ENCODE assay signal across 8 cellular contexts in the genomic region with DNA sequence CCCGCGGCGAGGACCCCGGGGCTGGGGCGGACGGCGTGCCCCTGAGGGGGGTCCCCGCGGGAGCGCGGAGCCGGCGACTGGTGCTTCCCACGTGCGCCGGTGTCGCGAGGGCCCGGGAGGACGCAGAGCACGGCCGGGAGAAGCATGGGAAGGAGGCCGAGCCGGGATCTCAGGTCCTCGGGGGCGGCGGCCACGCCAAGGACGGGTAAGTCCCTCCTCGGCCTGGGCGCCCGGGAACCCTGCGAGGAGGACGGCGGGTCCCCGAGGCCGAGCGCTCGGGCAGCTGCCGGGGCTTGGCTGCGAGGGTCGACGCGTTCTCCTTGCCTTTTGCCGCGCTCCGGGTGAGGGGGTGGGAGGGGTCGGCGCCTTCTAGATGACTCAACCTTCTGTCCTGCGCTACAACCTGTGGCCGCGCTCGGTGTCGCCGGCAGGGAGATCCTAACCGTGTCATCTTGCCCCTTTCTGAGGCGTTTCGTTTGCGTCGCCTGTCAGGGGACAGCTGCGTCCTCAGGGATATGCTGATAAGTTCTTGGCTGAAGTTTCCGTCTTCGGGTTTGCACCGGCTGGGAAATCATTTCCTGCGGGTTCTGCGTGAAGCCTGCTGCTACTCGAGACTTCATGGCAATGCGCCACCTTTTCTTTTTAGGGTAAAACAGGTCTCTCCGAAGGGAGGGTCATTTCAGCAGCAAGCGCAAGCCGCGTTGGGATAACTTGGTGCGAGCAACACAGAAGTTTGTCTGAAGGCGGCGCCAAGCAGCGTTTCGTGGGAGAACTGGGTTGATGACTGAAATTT. TPM values are rescaled to one million over a fixed set of nuclear protein-coding genes. Genes with fewer than 3 reads are reported as not detected.
A peak's percentile ranks its signal among the peaks of the same experiment; 100 is the strongest.
DNase-seq lines count a peak whose midpoint lies in the region; ATAC-seq, FAIRE-seq and TF ChIP-seq lines count a peak whose summit lies in the region.

No MANE protein-coding gene starts in this region.

- H3K27ac ChIP-seq in hepatocyte: peak overlapping the region; percentile 89

- H3K4me1 ChIP-seq in hepatocyte (ENCODE audit: insufficient read depth): peaks cover 10% of the 10 kb centered on the region

- no peaks in the 10 kb centered on the region for H3K9me2 ChIP-seq in hepatocyte (replicated peaks; ENCODE audit: insufficient read depth)

- H3K4me3 ChIP-seq in hepatocyte (peak overlapping the region; percentile 97), retinal pigment epithelial cell (ENCODE audit: low read length) (peak overlapping the region; percentile 91)

- TF ChIP-seq CTCF in D721Med (IDR thresholded peaks at IDR 0.05; ENCODE audit: insufficient read depth, missing control alignments) (peak; percentile 58), hepatocyte (IDR thresholded peaks at IDR 0.05; ENCODE audit: poor library complexity) (peak; percentile 57), retinal pigment epithelial cell (conservative IDR thresholded peaks at IDR 0.05; ENCODE audit: low read depth, low read length) (peak; percentile 59)

- no peak for FAIRE-seq in D721Med (lab: Jason Lieb, UNC)

- DNase-seq in D721Med (ENCODE audit: insufficient read length, low spot score) (no peak), HT1080 (ENCODE audit: low read depth) (peak; percentile 66), T-helper 1 cell (peak; percentile 52 to 78 (median 62)), amniotic stem cell (lab: John Stamatoyannopoulos, UW) (peak; percentile 81), hepatocyte (ENCODE audit: low spot score) (peak; percentile 85), retinal pigment epithelial cell (ENCODE audit: low read depth) (no peak), NCI-H1436 treated with DMSO at 0.1 percent for 48 hours (lab: John Stamatoyannopoulos, UW) (no peak)

- H3K79me2 ChIP-seq in hepatocyte: peaks cover 46% of the 10 kb centered on the region

- H3K9me3 ChIP-seq in hepatocyte (ENCODE audit: low read depth): no peaks in the 10 kb centered on the region

- H3K4me2 ChIP-seq in hepatocyte: peak overlapping the region; percentile 84

- H2AFZ ChIP-seq in hepatocyte: peak overlapping the region; percentile 67

- peak; percentile 37 for ATAC-seq in GM19467 (IDR thresholded peaks at IDR 0.05; ENCODE audit: unreplicated experiment)

- no peaks in the 10 kb centered on the region for H3K36me3 ChIP-seq in hepatocyte (replicated peaks; ENCODE audit: insufficient read depth, low read depth)

- 1% methylated on average over 56 of the region's 77 CpGs for whole genome bisulfite sequencing in hepatocyte (ENCODE audit: low lambda C conversion rate, missing lambda C conversion rate)

- peaks cover 9% of the 10 kb centered on the region for H4K20me1 ChIP-seq in hepatocyte (ENCODE audit: insufficient read depth, poor library complexity, severe bottlenecking)

- H3K27me3 ChIP-seq in hepatocyte: no peaks in the 10 kb centered on the region

RNA-seq across cellular contexts. Expression of gene TASOR2, which starts 0.5 kb away (rescaled TPM):
- 72.6 and 74.4 TPM in 2 replicates for total RNA-seq in HT1080 (2014; rRNA removed; shearing (Covaris generic))
- polyA plus RNA-seq in HT1080 (2015; cell fraction: cytosol; rRNA removed): 18.7 and 24.0 TPM in 2 replicates
- polyA plus RNA-seq in HT1080 (2015; cell fraction: nucleus; rRNA removed): 82.1 and 112 TPM in 2 replicates
- total RNA-seq in hepatocyte: 38.4 and 53.1 TPM in 2 replicates
- polyA plus RNA-seq in hepatocyte: 13.5 and 16.1 TPM in 2 replicates

RNA-seq across cellular contexts. Expression of gene ASB13, which starts 18.8 kb away (rescaled TPM):
- total RNA-seq in HT1080 (2014; rRNA removed; shearing (Covaris generic)): 17.4 and 19.4 TPM in 2 replicates
- 12.0 and 13.1 TPM in 2 replicates for polyA plus RNA-seq in HT1080 (2015; cell fraction: cytosol; rRNA removed)
- 6.6 and 6.9 TPM in 2 replicates for polyA plus RNA-seq in HT1080 (2015; cell fraction: nucleus; rRNA removed)
- total RNA-seq in hepatocyte: 9.2 and 18.1 TPM in 2 replicates
- 8.8 and 16.9 TPM in 2 replicates for polyA plus RNA-seq in hepatocyte

Comparison
In these comparisons a context has a peak if more than half of its experiments do, and no peak if none do; other contexts are left out.
1. DNase-seq: peak in HT1080 (single experiment), T-helper 1 cell (5 of 5), amniotic stem cell (single experiment) and hepatocyte (single experiment); none in D721Med (single experiment), retinal pigment epithelial cell (single experiment) and NCI-H1436 treated with DMSO at 0.1 percent for 48 hours (single experiment).
2. Peak in every context shown above with its lines, with median percentiles within 50 percentile points of each other: CTCF ChIP-seq.